ENCODE assay signal across 24 cellular contexts in genomic region chr6:106439459-106439858, GRCh38.
A peak's percentile ranks its signal among the peaks of the same experiment; 100 is the strongest.
DNase-seq lines count a peak whose midpoint lies in the region; ATAC-seq and TF ChIP-seq lines count a peak whose summit lies in the region.
"Had no signal": no experiment of that assay in that cellular context is flagged by ENCODE, and none has a peak within 500 bp of the region (broad histone marks: within the 10 kb centered on the region; RNA-seq: fewer than 3 reads in every experiment).

No MANE protein-coding gene starts in this region.

- no peak overlapping the region for H3K4me3 ChIP-seq in right cardiac atrium (ENCODE audit: low read length)
- H3K4me3 ChIP-seq: A549, BLaER1, lower lobe of right lung, tibial artery had no signal

- no peaks in the 10 kb centered on the region for H3K9me3 Mint-ChIP-seq in progenitor cell of endocrine pancreas (ENCODE audit: low read depth)
- H3K9me3 Mint-ChIP-seq: activated T-cell treated with anti-CD3 and anti-CD28 coated beads, Interleukin-2, amount 50 U/mL, for 4 hours; IgD-negative memory B cell; stimulated activated naive CD8-positive, alpha-beta T cell treated with anti-CD3 and anti-CD28 coated beads, Interleukin-15, Interleukin-2, amounts not matched to agents 100 ng/mL and 50 ng/mL, for 24 hours; T-cell had no signal

- no peaks in the 10 kb centered on the region for H3K4me1 Mint-ChIP-seq in progenitor cell of endocrine pancreas (ENCODE audit: low read depth)
- H3K4me1 Mint-ChIP-seq: T-cell had no signal

- DNase-seq in A172 (ENCODE audit: low spot score), result peak; percentile 44
- peak; percentile 58 for DNase-seq in HT1080 (ENCODE audit: low read depth)
- DNase-seq in kidney glomerular epithelial cell (lab: John Stamatoyannopoulos, UW), result peak; percentile 52
- no peak for DNase-seq in NCI-H2196 (lab: John Stamatoyannopoulos, UW; ENCODE audit: unreplicated experiment)
- DNase-seq in progenitor cell of endocrine pancreas (ENCODE audit: low spot score, unreplicated experiment), result no peak
- no peak for DNase-seq in right cardiac atrium
- DNase-seq in activated CD4-positive, alpha-beta T cell treated with anti-CD3 and anti-CD28 coated beads, Interleukin-2, amount 50 U/mL, for 4 hours, result no peak
- DNase-seq: activated CD4-positive, CD25-positive, alpha-beta regulatory T cell treated with anti-CD3 and anti-CD28 coated beads, Interleukin-2, amount 50 U/mL, for 72 hours; activated naive CD4-positive, alpha-beta T cell treated with anti-CD3 and anti-CD28 coated beads, Interleukin-2, amount 50 U/mL, for 16 hours; activated T-cell treated with anti-CD3 and anti-CD28 coated beads, Interleukin-2, amount 50 U/mL, for 4 hours; aorta; central memory CD4-positive, alpha-beta T cell; GOT3; lower lobe of right lung; NCI-H1694 treated with DMSO at 0.1 percent for 48 hours; Right ventricle myocardium superior; stimulated activated CD4-positive, alpha-beta T cell treated with anti-CD3 and anti-CD28 coated beads, Interleukin-4, amount 100 ng/mL, for 24 hours; T-cell; tibial artery had no signal

- 71% methylated on average over 2 of the region's 2 CpGs for WGBS in right cardiac atrium

- peaks cover 9% of the 10 kb centered on the region for H3K27me3 Mint-ChIP-seq in progenitor cell of endocrine pancreas

- H3K9me3 ChIP-seq in right cardiac atrium (ENCODE audit: control insufficient read depth, low read length), result no peaks in the 10 kb centered on the region
- H3K9me3 ChIP-seq: A549, BLaER1, lower lobe of right lung, tibial artery had no signal

- H3K4me3 Mint-ChIP-seq in progenitor cell of endocrine pancreas (ENCODE audit: low read depth), result no peak overlapping the region
- H3K4me3 Mint-ChIP-seq: activated T-cell treated with anti-CD3 and anti-CD28 coated beads, Interleukin-2, amount 50 U/mL, for 4 hours; IgD-negative memory B cell; stimulated activated naive CD8-positive, alpha-beta T cell treated with anti-CD3 and anti-CD28 coated beads, Interleukin-15, Interleukin-2, amounts not matched to agents 100 ng/mL and 50 ng/mL, for 24 hours; T-cell had no signal

- intact Hi-C loops in right cardiac atrium (cut with DNase I), result no loop called here

- H3K27ac ChIP-seq in VCaP, result peak overlapping the region; percentile 93
- no peak overlapping the region for H3K27ac ChIP-seq in right cardiac atrium (ENCODE audit: low read length)
- H3K27ac ChIP-seq: A549, BLaER1, lower lobe of right lung, tibial artery had no signal

- ATAC-seq in right cardiac atrium, result no peak
- ATAC-seq: A549; activated T-cell treated with anti-CD3 and anti-CD28 coated beads, Interleukin-2, amount 50 U/mL, for 4 hours; lower lobe of right lung; T-cell had no signal

- no peaks in the 10 kb centered on the region for H3K27me3 ChIP-seq in right cardiac atrium (ENCODE audit: control insufficient read depth, insufficient read depth)
- H3K27me3 ChIP-seq: BLaER1 had no signal

- H3K27ac Mint-ChIP-seq in progenitor cell of endocrine pancreas, result no peak overlapping the region
- H3K27ac Mint-ChIP-seq: IgD-negative memory B cell; stimulated activated naive CD8-positive, alpha-beta T cell treated with anti-CD3 and anti-CD28 coated beads, Interleukin-15, Interleukin-2, amounts not matched to agents 100 ng/mL and 50 ng/mL, for 24 hours had no signal

- TF ChIP-seq CTCF in VCaP (conservative IDR thresholded peaks at IDR 0.05), result no peak
- no peak for TF ChIP-seq CTCF in progenitor cell of endocrine pancreas (IDR thresholded peaks at IDR 0.05; ENCODE audit: unreplicated experiment)

- no peaks in the 10 kb centered on the region for H3K4me1 ChIP-seq in right cardiac atrium (ENCODE audit: control insufficient read depth, insufficient read depth, low read length)
- H3K4me1 ChIP-seq: A549, lower lobe of right lung had no signal

- H3K36me3 Mint-ChIP-seq in progenitor cell of endocrine pancreas (ENCODE audit: insufficient read depth), result no peaks in the 10 kb centered on the region
- H3K36me3 Mint-ChIP-seq: IgD-negative memory B cell, T-cell had no signal

Comparison
In these comparisons a context has a peak if more than half of its experiments do, and no peak if none do; other contexts are left out.
1. DNase-seq: peak in A172 (single experiment), HT1080 (single experiment) and kidney glomerular epithelial cell (single experiment); none in NCI-H2196 (single experiment), progenitor cell of endocrine pancreas (single experiment), right cardiac atrium (0 of 3) and activated CD4-positive, alpha-beta T cell treated with anti-CD3 and anti-CD28 coated beads, Interleukin-2, amount 50 U/mL, for 4 hours (0 of 2).